Comparison of ENCODE assay signal across 1 cellular context in genomic region chr14:34538871-34539406, GRCh38.
TF ChIP-seq lines count a peak whose summit lies in the region.

No MANE protein-coding gene starts in this region.

TF ChIP-seq in liver, 16 proteins besides CTCF, POLR2A, EP300 and RAD21 (continued from another document):
- TF ChIP-seq REST (IDR thresholded peaks at IDR 0.05) (no peak), FOXA2 (IDR thresholded peaks at IDR 0.05) (no peak), MAX (IDR thresholded peaks at IDR 0.05) (no peak), YY1 (IDR thresholded peaks at IDR 0.05) (no peak), JUND (IDR thresholded peaks at IDR 0.05) (no peak), RXRA (IDR thresholded peaks at IDR 0.05) (no peak), GABPA (IDR thresholded peaks at IDR 0.05 in 1 of 2, conservative IDR thresholded peaks at IDR 0.05 in 1 of 2) (no peak)
